ENCODE assay signal across 1 cellular context in the genomic region with DNA sequence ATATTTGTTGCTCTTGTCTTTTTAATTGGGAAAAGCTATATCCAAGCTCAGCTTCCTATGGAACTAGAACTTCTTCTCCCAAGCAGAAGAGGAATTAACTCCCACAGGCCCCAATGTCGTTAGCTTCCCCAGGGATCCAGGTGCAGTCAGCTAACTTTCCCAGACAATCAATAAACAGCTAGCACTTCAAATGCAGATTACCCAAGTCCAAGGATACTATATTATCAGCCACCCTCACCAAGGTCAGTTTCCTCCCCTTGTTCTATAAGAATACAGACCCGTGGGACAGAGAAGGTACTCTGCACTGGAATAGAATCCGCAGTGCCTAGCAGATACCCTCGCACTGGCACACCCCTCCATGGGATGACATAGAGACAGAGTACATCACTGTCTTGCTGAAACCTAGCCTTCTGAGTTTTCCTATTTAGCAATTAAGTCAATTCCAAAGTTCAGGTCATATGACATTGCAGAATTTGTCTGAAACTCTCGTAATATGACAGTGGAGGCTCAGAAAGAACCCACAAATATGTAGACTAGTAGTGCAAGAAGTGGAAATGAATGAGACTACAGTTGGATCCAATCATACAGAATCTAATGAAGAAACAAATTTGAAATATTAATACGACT.
TF ChIP-seq lines count a peak whose summit lies in the region.

No MANE protein-coding gene starts in this region.

TF ChIP-seq in HepG2, 621 proteins besides CTCF, POLR2A, EP300 and RAD21 (continued from another document and continues in another):
- TF ChIP-seq, protein P1, sequence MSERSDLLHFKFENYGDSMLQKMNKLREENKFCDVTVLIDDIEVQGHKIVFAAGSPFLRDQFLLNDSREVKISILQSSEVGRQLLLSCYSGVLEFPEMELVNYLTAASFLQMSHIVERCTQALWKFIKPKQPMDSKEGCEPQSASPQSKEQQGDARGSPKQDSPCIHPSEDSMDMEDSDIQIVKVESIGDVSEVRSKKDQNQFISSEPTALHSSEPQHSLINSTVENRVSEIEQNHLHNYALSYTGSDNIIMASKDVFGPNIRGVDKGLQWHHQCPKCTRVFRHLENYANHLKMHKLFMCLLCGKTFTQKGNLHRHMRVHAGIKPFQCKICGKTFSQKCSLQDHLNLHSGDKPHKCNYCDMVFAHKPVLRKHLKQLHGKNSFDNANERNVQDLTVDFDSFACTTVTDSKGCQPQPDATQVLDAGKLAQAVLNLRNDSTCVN (CRISPR knock-in tag; IDR thresholded peaks at IDR 0.05; ENCODE audit: borderline replicate concordance) = no peak
- TF ChIP-seq, protein P2, sequence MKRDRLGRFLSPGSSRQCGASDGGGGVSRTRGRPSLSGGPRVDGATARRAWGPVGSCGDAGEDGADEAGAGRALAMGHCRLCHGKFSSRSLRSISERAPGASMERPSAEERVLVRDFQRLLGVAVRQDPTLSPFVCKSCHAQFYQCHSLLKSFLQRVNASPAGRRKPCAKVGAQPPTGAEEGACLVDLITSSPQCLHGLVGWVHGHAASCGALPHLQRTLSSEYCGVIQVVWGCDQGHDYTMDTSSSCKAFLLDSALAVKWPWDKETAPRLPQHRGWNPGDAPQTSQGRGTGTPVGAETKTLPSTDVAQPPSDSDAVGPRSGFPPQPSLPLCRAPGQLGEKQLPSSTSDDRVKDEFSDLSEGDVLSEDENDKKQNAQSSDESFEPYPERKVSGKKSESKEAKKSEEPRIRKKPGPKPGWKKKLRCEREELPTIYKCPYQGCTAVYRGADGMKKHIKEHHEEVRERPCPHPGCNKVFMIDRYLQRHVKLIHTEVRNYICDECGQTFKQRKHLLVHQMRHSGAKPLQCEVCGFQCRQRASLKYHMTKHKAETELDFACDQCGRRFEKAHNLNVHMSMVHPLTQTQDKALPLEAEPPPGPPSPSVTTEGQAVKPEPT (CRISPR knock-in tag; IDR thresholded peaks at IDR 0.05; ENCODE audit: low read depth) = no peak
- TF ChIP-seq ELF3 (CRISPR knock-in tag; IDR thresholded peaks at IDR 0.05) (peak; percentile 43; the same call in 1 of the 2 replicates), XBP1 (CRISPR knock-in tag; IDR thresholded peaks at IDR 0.05) (no peak), ZNF782 (CRISPR knock-in tag; IDR thresholded peaks at IDR 0.05; ENCODE audit: borderline replicate concordance) (no peak), SRF (IDR thresholded peaks at IDR 0.05; ENCODE audit: low read depth, low read length) (no peak), ZNF780A (CRISPR knock-in tag; IDR thresholded peaks at IDR 0.05) (no peak), SRY (CRISPR knock-in tag; IDR thresholded peaks at IDR 0.05) (no peak), RFX5 (IDR thresholded peaks at IDR 0.05; ENCODE audit: low read depth, low read length) (peak; percentile 61; the same call in 1 of the 2 replicates), ZFP1 (CRISPR knock-in tag; IDR thresholded peaks at IDR 0.05) (0 out of 2 replicates have a peak, but pooled peaks have one; percentile 58), FOXA3 (CRISPR knock-in tag; IDR thresholded peaks at IDR 0.05) (peak; percentile 87; the same call in 1 of the 2 replicates), ZEB1 (IDR thresholded peaks at IDR 0.05; ENCODE audit: insufficient replicate concordance, low read depth) (no peak), MED8 (CRISPR knock-in tag; IDR thresholded peaks at IDR 0.05; ENCODE audit: insufficient replicate concordance) (no peak), XRCC5 (optimal IDR thresholded peaks at IDR 0.05; ENCODE audit: low read length) (no peak), PHB2 (IDR thresholded peaks at IDR 0.05; ENCODE audit: partially characterized antibody) (no peak), PCBP1 (IDR thresholded peaks at IDR 0.05; ENCODE audit: borderline replicate concordance, low read depth, low read length) (no peak), HDAC1 (CRISPR knock-in tag; IDR thresholded peaks at IDR 0.05) (peak; percentile 22; the same call in 1 of the 2 replicates), ZNF44 (CRISPR knock-in tag; IDR thresholded peaks at IDR 0.05) (no peak), KDM3A (CRISPR knock-in tag; IDR thresholded peaks at IDR 0.05; ENCODE audit: low read depth) (no peak), KAT8 (CRISPR knock-in tag; IDR thresholded peaks at IDR 0.05) (peak; percentile 51; the same call in 1 of the 2 replicates), ERF (CRISPR knock-in tag; IDR thresholded peaks at IDR 0.05) (no peak), ZBTB7B (CRISPR knock-in tag; IDR thresholded peaks at IDR 0.05) (no peak), ZNF616 (CRISPR knock-in tag; IDR thresholded peaks at IDR 0.05; ENCODE audit: low read depth) (no peak), POLR2AphosphoS5 (IDR thresholded peaks at IDR 0.05; ENCODE audit: low read depth, low read length) (no peak), REPIN1 (CRISPR knock-in tag; IDR thresholded peaks at IDR 0.05; ENCODE audit: borderline replicate concordance, low read depth) (no peak), SIN3B (IDR thresholded peaks at IDR 0.05; ENCODE audit: low read length) (no peak), GATA4 (IDR thresholded peaks at IDR 0.05; ENCODE audit: borderline replicate concordance, low read depth) (no peak), ZNF792 (CRISPR knock-in tag; IDR thresholded peaks at IDR 0.05) (no peak; the same call in 1 of the 2 replicates), KDM5A (IDR thresholded peaks at IDR 0.05; ENCODE audit: borderline replicate concordance, low read length) (no peak), CBX5 (CRISPR knock-in tag; IDR thresholded peaks at IDR 0.05; ENCODE audit: borderline replicate concordance) (no peak), SMC3 (IDR thresholded peaks at IDR 0.05; ENCODE audit: low read length) (peak; percentile 40; the same call in 1 of the 2 replicates), ZNF274 (CRISPR knock-in tag; IDR thresholded peaks at IDR 0.05) (no peak), KDM5B (CRISPR knock-in tag; IDR thresholded peaks at IDR 0.05; ENCODE audit: borderline replicate concordance) (no peak), HNRNPLL (IDR thresholded peaks at IDR 0.05; ENCODE audit: low read depth, low read length, poor library complexity, severe bottlenecking) (no peak), TAF15 (IDR thresholded peaks at IDR 0.05; ENCODE audit: low read depth, low read length, poor library complexity, severe bottlenecking) (no peak), SOX5 (CRISPR knock-in tag; IDR thresholded peaks at IDR 0.05; ENCODE audit: borderline replicate concordance) (no peak; the same call in 1 of the 2 replicates), NFE2L2 (IDR thresholded peaks at IDR 0.05; ENCODE audit: low read length) (peak; percentile 93), HNRNPH1 (optimal IDR thresholded peaks at IDR 0.05; ENCODE audit: low read depth, low read length) (no peak), HOXA5 (CRISPR knock-in tag; IDR thresholded peaks at IDR 0.05) (peak; percentile 74), ZBTB21 (CRISPR knock-in tag; IDR thresholded peaks at IDR 0.05) (peak; percentile 47; the same call in 1 of the 2 replicates), ZNF850 (CRISPR knock-in tag; conservative IDR thresholded peaks at IDR 0.05) (no peak), ELF4 (CRISPR knock-in tag; IDR thresholded peaks at IDR 0.05; ENCODE audit: borderline replicate concordance) (no peak), RELA (CRISPR knock-in tag; IDR thresholded peaks at IDR 0.05) (no peak), ZNF772 (CRISPR knock-in tag; IDR thresholded peaks at IDR 0.05) (no peak), ZFP36L2 (CRISPR knock-in tag; IDR thresholded peaks at IDR 0.05) (no peak), KLF15 (CRISPR knock-in tag; IDR thresholded peaks at IDR 0.05; ENCODE audit: borderline replicate concordance) (no peak), REXO4 (CRISPR knock-in tag; IDR thresholded peaks at IDR 0.05; ENCODE audit: borderline replicate concordance) (no peak)
- TF ChIP-seq, protein P3, sequence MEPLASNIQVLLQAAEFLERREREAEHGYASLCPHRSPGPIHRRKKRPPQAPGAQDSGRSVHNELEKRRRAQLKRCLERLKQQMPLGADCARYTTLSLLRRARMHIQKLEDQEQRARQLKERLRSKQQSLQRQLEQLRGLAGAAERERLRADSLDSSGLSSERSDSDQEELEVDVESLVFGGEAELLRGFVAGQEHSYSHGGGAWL (CRISPR knock-in tag; IDR thresholded peaks at IDR 0.05) = no peak
- TF ChIP-seq, protein P4, sequence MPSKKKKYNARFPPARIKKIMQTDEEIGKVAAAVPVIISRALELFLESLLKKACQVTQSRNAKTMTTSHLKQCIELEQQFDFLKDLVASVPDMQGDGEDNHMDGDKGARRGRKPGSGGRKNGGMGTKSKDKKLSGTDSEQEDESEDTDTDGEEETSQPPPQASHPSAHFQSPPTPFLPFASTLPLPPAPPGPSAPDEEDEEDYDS (CRISPR knock-in tag; IDR thresholded peaks at IDR 0.05) = peak; percentile 33; the same call in 1 of the 2 replicates
- TF ChIP-seq, protein P5, sequence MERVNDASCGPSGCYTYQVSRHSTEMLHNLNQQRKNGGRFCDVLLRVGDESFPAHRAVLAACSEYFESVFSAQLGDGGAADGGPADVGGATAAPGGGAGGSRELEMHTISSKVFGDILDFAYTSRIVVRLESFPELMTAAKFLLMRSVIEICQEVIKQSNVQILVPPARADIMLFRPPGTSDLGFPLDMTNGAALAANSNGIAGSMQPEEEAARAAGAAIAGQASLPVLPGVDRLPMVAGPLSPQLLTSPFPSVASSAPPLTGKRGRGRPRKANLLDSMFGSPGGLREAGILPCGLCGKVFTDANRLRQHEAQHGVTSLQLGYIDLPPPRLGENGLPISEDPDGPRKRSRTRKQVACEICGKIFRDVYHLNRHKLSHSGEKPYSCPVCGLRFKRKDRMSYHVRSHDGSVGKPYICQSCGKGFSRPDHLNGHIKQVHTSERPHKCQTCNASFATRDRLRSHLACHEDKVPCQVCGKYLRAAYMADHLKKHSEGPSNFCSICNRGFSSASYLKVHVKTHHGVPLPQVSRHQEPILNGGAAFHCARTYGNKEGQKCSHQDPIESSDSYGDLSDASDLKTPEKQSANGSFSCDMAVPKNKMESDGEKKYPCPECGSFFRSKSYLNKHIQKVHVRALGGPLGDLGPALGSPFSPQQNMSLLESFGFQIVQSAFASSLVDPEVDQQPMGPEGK (CRISPR knock-in tag; IDR thresholded peaks at IDR 0.05) = peak; percentile 56; the same call in 1 of the 2 replicates
- TF ChIP-seq, protein P6, sequence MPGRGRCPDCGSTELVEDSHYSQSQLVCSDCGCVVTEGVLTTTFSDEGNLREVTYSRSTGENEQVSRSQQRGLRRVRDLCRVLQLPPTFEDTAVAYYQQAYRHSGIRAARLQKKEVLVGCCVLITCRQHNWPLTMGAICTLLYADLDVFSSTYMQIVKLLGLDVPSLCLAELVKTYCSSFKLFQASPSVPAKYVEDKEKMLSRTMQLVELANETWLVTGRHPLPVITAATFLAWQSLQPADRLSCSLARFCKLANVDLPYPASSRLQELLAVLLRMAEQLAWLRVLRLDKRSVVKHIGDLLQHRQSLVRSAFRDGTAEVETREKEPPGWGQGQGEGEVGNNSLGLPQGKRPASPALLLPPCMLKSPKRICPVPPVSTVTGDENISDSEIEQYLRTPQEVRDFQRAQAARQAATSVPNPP (CRISPR knock-in tag; IDR thresholded peaks at IDR 0.05) = no peak
- TF ChIP-seq, protein P7, sequence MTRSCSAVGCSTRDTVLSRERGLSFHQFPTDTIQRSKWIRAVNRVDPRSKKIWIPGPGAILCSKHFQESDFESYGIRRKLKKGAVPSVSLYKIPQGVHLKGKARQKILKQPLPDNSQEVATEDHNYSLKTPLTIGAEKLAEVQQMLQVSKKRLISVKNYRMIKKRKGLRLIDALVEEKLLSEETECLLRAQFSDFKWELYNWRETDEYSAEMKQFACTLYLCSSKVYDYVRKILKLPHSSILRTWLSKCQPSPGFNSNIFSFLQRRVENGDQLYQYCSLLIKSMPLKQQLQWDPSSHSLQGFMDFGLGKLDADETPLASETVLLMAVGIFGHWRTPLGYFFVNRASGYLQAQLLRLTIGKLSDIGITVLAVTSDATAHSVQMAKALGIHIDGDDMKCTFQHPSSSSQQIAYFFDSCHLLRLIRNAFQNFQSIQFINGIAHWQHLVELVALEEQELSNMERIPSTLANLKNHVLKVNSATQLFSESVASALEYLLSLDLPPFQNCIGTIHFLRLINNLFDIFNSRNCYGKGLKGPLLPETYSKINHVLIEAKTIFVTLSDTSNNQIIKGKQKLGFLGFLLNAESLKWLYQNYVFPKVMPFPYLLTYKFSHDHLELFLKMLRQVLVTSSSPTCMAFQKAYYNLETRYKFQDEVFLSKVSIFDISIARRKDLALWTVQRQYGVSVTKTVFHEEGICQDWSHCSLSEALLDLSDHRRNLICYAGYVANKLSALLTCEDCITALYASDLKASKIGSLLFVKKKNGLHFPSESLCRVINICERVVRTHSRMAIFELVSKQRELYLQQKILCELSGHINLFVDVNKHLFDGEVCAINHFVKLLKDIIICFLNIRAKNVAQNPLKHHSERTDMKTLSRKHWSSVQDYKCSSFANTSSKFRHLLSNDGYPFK (CRISPR knock-in tag; IDR thresholded peaks at IDR 0.05; ENCODE audit: borderline replicate concordance) = no peak
- TF ChIP-seq, protein P8, sequence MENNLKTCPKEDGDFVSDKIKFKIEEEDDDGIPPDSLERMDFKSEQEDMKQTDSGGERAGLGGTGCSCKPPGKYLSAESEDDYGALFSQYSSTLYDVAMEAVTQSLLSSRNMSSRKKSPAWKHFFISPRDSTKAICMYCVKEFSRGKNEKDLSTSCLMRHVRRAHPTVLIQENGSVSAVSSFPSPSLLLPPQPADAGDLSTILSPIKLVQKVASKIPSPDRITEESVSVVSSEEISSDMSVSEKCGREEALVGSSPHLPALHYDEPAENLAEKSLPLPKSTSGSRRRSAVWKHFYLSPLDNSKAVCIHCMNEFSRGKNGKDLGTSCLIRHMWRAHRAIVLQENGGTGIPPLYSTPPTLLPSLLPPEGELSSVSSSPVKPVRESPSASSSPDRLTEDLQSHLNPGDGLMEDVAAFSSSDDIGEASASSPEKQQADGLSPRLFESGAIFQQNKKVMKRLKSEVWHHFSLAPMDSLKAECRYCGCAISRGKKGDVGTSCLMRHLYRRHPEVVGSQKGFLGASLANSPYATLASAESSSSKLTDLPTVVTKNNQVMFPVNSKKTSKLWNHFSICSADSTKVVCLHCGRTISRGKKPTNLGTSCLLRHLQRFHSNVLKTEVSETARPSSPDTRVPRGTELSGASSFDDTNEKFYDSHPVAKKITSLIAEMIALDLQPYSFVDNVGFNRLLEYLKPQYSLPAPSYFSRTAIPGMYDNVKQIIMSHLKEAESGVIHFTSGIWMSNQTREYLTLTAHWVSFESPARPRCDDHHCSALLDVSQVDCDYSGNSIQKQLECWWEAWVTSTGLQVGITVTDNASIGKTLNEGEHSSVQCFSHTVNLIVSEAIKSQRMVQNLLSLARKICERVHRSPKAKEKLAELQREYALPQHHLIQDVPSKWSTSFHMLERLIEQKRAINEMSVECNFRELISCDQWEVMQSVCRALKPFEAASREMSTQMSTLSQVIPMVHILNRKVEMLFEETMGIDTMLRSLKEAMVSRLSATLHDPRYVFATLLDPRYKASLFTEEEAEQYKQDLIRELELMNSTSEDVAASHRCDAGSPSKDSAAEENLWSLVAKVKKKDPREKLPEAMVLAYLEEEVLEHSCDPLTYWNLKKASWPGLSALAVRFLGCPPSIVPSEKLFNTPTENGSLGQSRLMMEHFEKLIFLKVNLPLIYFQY (CRISPR knock-in tag; IDR thresholded peaks at IDR 0.05; ENCODE audit: borderline replicate concordance) = no peak
- TF ChIP-seq, protein P9, sequence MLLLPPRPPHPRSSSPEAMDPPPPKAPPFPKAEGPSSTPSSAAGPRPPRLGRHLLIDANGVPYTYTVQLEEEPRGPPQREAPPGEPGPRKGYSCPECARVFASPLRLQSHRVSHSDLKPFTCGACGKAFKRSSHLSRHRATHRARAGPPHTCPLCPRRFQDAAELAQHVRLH (CRISPR knock-in tag; IDR thresholded peaks at IDR 0.05; ENCODE audit: borderline replicate concordance, low read depth) = no peak
- TF ChIP-seq, protein P10, sequence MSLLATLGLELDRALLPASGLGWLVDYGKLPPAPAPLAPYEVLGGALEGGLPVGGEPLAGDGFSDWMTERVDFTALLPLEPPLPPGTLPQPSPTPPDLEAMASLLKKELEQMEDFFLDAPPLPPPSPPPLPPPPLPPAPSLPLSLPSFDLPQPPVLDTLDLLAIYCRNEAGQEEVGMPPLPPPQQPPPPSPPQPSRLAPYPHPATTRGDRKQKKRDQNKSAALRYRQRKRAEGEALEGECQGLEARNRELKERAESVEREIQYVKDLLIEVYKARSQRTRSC (CRISPR knock-in tag; IDR thresholded peaks at IDR 0.05; ENCODE audit: low read depth) = no peak
